11 cellular contexts compared by ENCODE assay signal in genomic region chr9:71490810-71491209, GRCh38.
DNase-seq lines count a peak whose midpoint lies in the region; ATAC-seq, FAIRE-seq and TF ChIP-seq lines count a peak whose summit lies in the region.
"Had no signal": no experiment of that assay in that cellular context is flagged by ENCODE, and none has a peak within 500 bp of the region (broad histone marks: within the 10 kb centered on the region; RNA-seq: fewer than 3 reads in every experiment).

No MANE protein-coding gene starts in this region.

- DNase-seq in A549 (ENCODE audit: low read depth in 1 of 2, low spot score in 1 of 2) (peak; percentile 6 to 8), MV-4-11 (lab: John Stamatoyannopoulos, UW) (peak; percentile 12), epithelial cell of esophagus (ENCODE audit: low read depth) (peak; percentile 30), UCSD-AML1 (lab: John Stamatoyannopoulos, UW; ENCODE audit: unreplicated experiment) (no peak), NCI-H345 treated with DMSO at 0.1 percent for 48 hours (lab: John Stamatoyannopoulos, UW; ENCODE audit: unreplicated experiment) (no peak)
- DNase-seq: CD8-positive, alpha-beta T cell; NCI-H748 treated with DMSO at 0.1 percent for 48 hours had no signal

- H3K27ac ChIP-seq in A549 = no peak overlapping the region
- H3K27ac ChIP-seq: prostate gland had no signal

- no peak for TF ChIP-seq POLR2A in A549 (IDR thresholded peaks at IDR 0.05; ENCODE audit: low read length)

- CTCF ChIA-PET in A549 (lab: Yijun Ruan, JAX) = interaction anchor here (0.9 to 1.8 kb wide), 16 partner anchors 9 to 362 kb away, joined by 3 to 11 read pairs (median 4); no protein-coding TSS in a partner anchor

- TF ChIP-seq RAD21 in A549 (conservative IDR thresholded peaks at IDR 0.05 in 1 of 2, IDR thresholded peaks at IDR 0.05 in 1 of 2) = peak; percentile 59 to 62

- ATAC-seq in A549 = peak; percentile 70 to 78
- ATAC-seq in GM18867 (IDR thresholded peaks at IDR 0.05; ENCODE audit: unreplicated experiment) = peak; percentile 75
- ATAC-seq in GM21619 (IDR thresholded peaks at IDR 0.05; ENCODE audit: unreplicated experiment) = no peak
- ATAC-seq in GM18519 (IDR thresholded peaks at IDR 0.05; ENCODE audit: low FRiP score, unreplicated experiment) = no peak
- ATAC-seq: CD8-positive, alpha-beta T cell had no signal

- WGBS in A549 (ENCODE audit: missing lambda C conversion rate) = 11% methylated on average over 2 of the region's 2 CpGs

- no peaks in the 10 kb centered on the region for H3K9me3 ChIP-seq in A549
- H3K9me3 ChIP-seq: prostate gland had no signal

- FAIRE-seq in A549 (lab: Jason Lieb, UNC) = no peak

- peaks cover 7% of the 10 kb centered on the region; the same call in 2 of the 3 replicates for H3K4me1 ChIP-seq in A549
- H3K4me1 ChIP-seq: prostate gland had no signal

- TF ChIP-seq EP300 in A549 (IDR thresholded peaks at IDR 0.05) = no peak

- H3K4me3 ChIP-seq in A549 = no peak overlapping the region
- H3K4me3 ChIP-seq in epithelial cell of esophagus (ENCODE audit: low read length) = no peak overlapping the region
- H3K4me3 ChIP-seq: prostate gland had no signal

- POLR2A ChIA-PET in A549 (lab: Yijun Ruan, JAX) = no interaction called here

- H3K4me2 ChIP-seq in A549 = no peak overlapping the region

- TF ChIP-seq CTCF in A549 (IDR thresholded peaks at IDR 0.05) (peak; percentile 43), epithelial cell of esophagus (IDR thresholded peaks at IDR 0.05; ENCODE audit: insufficient read depth, low read depth, low read length, missing control alignments) (peak; percentile 57)

TF ChIP-seq in A549, 52 proteins besides CTCF, POLR2A, EP300 and RAD21:
- TF ChIP-seq SMC3 (IDR thresholded peaks at IDR 0.05) (peak; percentile 27; the same call in 1 of the 3 replicates), CHD2 (IDR thresholded peaks at IDR 0.05; ENCODE audit: low read length, partially characterized antibody) (no peak), HOXB13 (CRISPR knock-in tag; IDR thresholded peaks at IDR 0.05; ENCODE audit: low read depth) (no peak), GATA3 (IDR thresholded peaks at IDR 0.05; ENCODE audit: borderline replicate concordance) (no peak)

Comparison
In these comparisons a context has a peak if more than half of its experiments do, and no peak if none do; other contexts are left out.
1. ATAC-seq: peak in A549 (2 of 2) and GM18867 (single experiment); none in GM21619 (single experiment) and GM18519 (single experiment).
2. DNase-seq: peak in A549 (2 of 2), MV-4-11 (single experiment) and epithelial cell of esophagus (single experiment); none in UCSD-AML1 (single experiment) and NCI-H345 treated with DMSO at 0.1 percent for 48 hours (single experiment).